Comparison of ENCODE assay signal across 19 cellular contexts in the genomic region with DNA sequence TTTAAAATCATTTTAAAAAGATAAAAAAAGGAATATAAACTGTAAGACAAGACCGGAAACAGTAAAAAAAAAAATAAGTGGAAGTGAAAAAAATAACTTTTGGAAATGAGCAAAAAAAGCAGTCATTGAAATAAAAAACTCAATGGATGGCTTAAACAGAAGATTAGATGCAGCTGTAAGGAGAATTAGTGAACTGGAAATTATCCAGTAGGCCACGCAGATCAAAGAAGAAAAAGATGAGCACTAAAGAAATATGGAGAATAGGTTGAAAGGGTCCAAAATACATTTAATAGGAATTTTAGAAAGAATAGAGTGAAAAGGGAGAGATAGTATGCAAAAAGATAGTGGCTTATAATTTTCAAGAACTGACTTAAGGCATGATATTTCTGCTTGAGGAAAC. TPM values are rescaled to one million over a fixed set of nuclear protein-coding genes. Genes with fewer than 3 reads are reported as not detected.
DNase-seq lines count a peak whose midpoint lies in the region; ATAC-seq, FAIRE-seq and TF ChIP-seq lines count a peak whose summit lies in the region.
"Had no signal": no experiment of that assay in that cellular context is flagged by ENCODE, and none has a peak within 500 bp of the region (broad histone marks: within the 10 kb centered on the region; RNA-seq: fewer than 3 reads in every experiment).

No MANE protein-coding gene starts in this region.

- H3K4me1 ChIP-seq in SK-N-SH (ENCODE audit: control insufficient read depth in 1 of 2, insufficient read depth in 2 of 2, low read depth in 1 of 2, low read length in 1 of 2): no peaks in the 10 kb centered on the region
- no peaks in the 10 kb centered on the region for H3K4me1 ChIP-seq in A549
- H3K4me1 ChIP-seq in HEK293 (ENCODE audit: control insufficient read depth, insufficient read depth, low read length): 0 out of 2 replicates have a peak, but pooled peaks cover 2% of the 10 kb centered on the region
- peaks cover 35% of the 10 kb centered on the region for H3K4me1 ChIP-seq in CD8-positive, alpha-beta memory T cell (ENCODE audit: insufficient read depth, low read length)
- H3K4me1 ChIP-seq: BE2C, HAP-1 had no signal

- H3K36me3 ChIP-seq in SK-N-SH (replicated peaks in 1 of 2; ENCODE audit: control insufficient read depth in 1 of 2, insufficient read depth in 2 of 2, low read length in 1 of 2) (no peaks in the 10 kb centered on the region), HEK293 (ENCODE audit: control insufficient read depth in 2 of 2, insufficient read depth in 1 of 2, low read length in 2 of 2) (no peaks in the 10 kb centered on the region)
- H3K36me3 ChIP-seq in CD8-positive, alpha-beta memory T cell (ENCODE audit: insufficient read depth, low read length): no peaks in the 10 kb centered on the region
- H3K36me3 ChIP-seq: BE2C, HAP-1 had no signal

- H2AFZ ChIP-seq in SK-N-SH (ENCODE audit: low read depth): no peak overlapping the region

- peak overlapping the region; percentile 80 for H3K4me3 Mint-ChIP-seq in endothelial cell (ENCODE audit: unreplicated experiment)
- H3K4me3 Mint-ChIP-seq in CD8-positive, alpha-beta memory T cell: no peak overlapping the region
- H3K4me3 Mint-ChIP-seq: CD4-positive, CD25-positive, alpha-beta regulatory T cell had no signal

- H3K36me3 Mint-ChIP-seq in endothelial cell (ENCODE audit: low read depth, unreplicated experiment): peaks cover 38% of the 10 kb centered on the region
- H3K36me3 Mint-ChIP-seq in CD8-positive, alpha-beta memory T cell: peaks cover 2 to 17% (median 10%) of the 10 kb centered on the region in 3 donors
- H3K36me3 Mint-ChIP-seq: CD4-positive, CD25-positive, alpha-beta regulatory T cell had no signal

- peaks cover 30% of the 10 kb centered on the region for H3K27me3 ChIP-seq in SK-N-SH (ENCODE audit: insufficient read depth)
- H3K27me3 ChIP-seq in CD8-positive, alpha-beta memory T cell (ENCODE audit: insufficient read depth, low read length, poor library complexity, severe bottlenecking): no peaks in the 10 kb centered on the region
- H3K27me3 ChIP-seq: BE2C had no signal

- peaks cover 4% of the 10 kb centered on the region for H3K27me3 Mint-ChIP-seq in endothelial cell (ENCODE audit: unreplicated experiment)
- H3K27me3 Mint-ChIP-seq in CD8-positive, alpha-beta memory T cell: peaks cover 0 to 1% of the 10 kb centered on the region in 2 donors
- H3K27me3 Mint-ChIP-seq: CD4-positive, CD25-positive, alpha-beta regulatory T cell had no signal

- no peaks in the 10 kb centered on the region for H3F3A ChIP-seq in SK-N-SH (replicated peaks; ENCODE audit: insufficient read depth)

- TF ChIP-seq EP300 in SK-N-SH (IDR thresholded peaks at IDR 0.05; ENCODE audit: borderline replicate concordance in 1 of 2, low read depth in 1 of 2, low read length in 1 of 2): no peak
- TF ChIP-seq EP300 in A549 (IDR thresholded peaks at IDR 0.05): no peak

- H3K4me2 ChIP-seq in SK-N-SH: no peak overlapping the region
- H3K4me2 ChIP-seq in A549: no peak overlapping the region
- H3K4me2 ChIP-seq: KMS-11 had no signal

- H3K4me3 ChIP-seq in SK-N-SH (ENCODE audit: low read depth in 2 of 2, low read length in 1 of 2): no peak overlapping the region
- H3K4me3 ChIP-seq in A549: no peak overlapping the region
- H3K4me3 ChIP-seq in HEK293 (ENCODE audit: low read depth, low read length): no peak overlapping the region
- no peak overlapping the region for H3K4me3 ChIP-seq in CD8-positive, alpha-beta memory T cell (ENCODE audit: low read length)
- H3K4me3 ChIP-seq: HAP-1 had no signal

- no peaks in the 10 kb centered on the region for H3K9me2 ChIP-seq in SK-N-SH

- DNase-seq in SK-N-SH (no peak), A549 (ENCODE audit: low read depth in 1 of 2, low spot score in 1 of 2) (no peak), endothelial cell (ENCODE audit: low spot score) (no peak), GF-D8 (lab: John Stamatoyannopoulos, UW) (no peak)
- no peak for DNase-seq in CD8-positive, alpha-beta memory T cell
- DNase-seq: 8988T; ACHN; BE2C; C1 segment of cervical spinal cord; CD4-positive, CD25-positive, alpha-beta regulatory T cell; DMS153; DND-41 had no signal

- CTCF ChIA-PET in SK-N-SH (lab: Yijun Ruan, JAX) (interaction anchor here (0.7 to 7.2 kb wide), 5 partner anchors 11 to 132 kb away, joined by 3 to 173 read pairs (median 6); no protein-coding TSS in a partner anchor), A549 (lab: Yijun Ruan, JAX) (interaction anchor here (0.6 to 20.2 kb wide), 5 partner anchors 10 to 1665 kb away, joined by 3 to 361 read pairs (median 15); no protein-coding TSS in a partner anchor), HEK293 (lab: Yijun Ruan, JAX) (interaction anchor here (0.7 to 7.3 kb wide), 2 partner anchors 83 to 124 kb away, joined by 3 to 199 read pairs; no protein-coding TSS in a partner anchor)
- CTCF ChIA-PET in CD8-positive, alpha-beta memory T cell (lab: Charles Lee): interaction anchor here (1.3 to 6.7 kb wide), 3 partner anchors 11 to 59 kb away, joined by 3 to 46 read pairs (median 24); no protein-coding TSS in a partner anchor

- peaks cover 6% of the 10 kb centered on the region for H3K4me1 Mint-ChIP-seq in endothelial cell (ENCODE audit: unreplicated experiment)
- peaks cover 25 to 38% (median 34%) of the 10 kb centered on the region in 3 donors for H3K4me1 Mint-ChIP-seq in CD8-positive, alpha-beta memory T cell

- no peak overlapping the region for H3K9ac ChIP-seq in SK-N-SH
- H3K9ac ChIP-seq: KMS-11 had no signal

- no peak overlapping the region for H3K27ac ChIP-seq in SK-N-SH (ENCODE audit: low read depth in 2 of 2, low read length in 1 of 2)
- H3K27ac ChIP-seq in A549: no peak overlapping the region
- H3K27ac ChIP-seq in HEK293 (ENCODE audit: extremely low read depth, low read depth, low read length): no peak overlapping the region
- H3K27ac ChIP-seq in CD8-positive, alpha-beta memory T cell (ENCODE audit: low read depth, low read length): no peak overlapping the region
- H3K27ac ChIP-seq: HL-60, KMS-11 had no signal

- peaks cover 8% of the 10 kb centered on the region for H3K9me3 Mint-ChIP-seq in endothelial cell (ENCODE audit: unreplicated experiment)
- peaks cover 7 to 12% (median 8%) of the 10 kb centered on the region in 5 donors for H3K9me3 Mint-ChIP-seq in CD8-positive, alpha-beta memory T cell

- H3K9me3 ChIP-seq in SK-N-SH: 0 out of 2 replicates have a peak, but pooled peaks cover 11% of the 10 kb centered on the region
- H3K9me3 ChIP-seq in A549: peaks cover 15% of the 10 kb centered on the region; the same call in 2 of the 3 replicates
- no peaks in the 10 kb centered on the region; the same call in 1 of the 2 replicates for H3K9me3 ChIP-seq in HEK293 (ENCODE audit: control insufficient read depth, insufficient read depth, low read depth, low read length)
- no peaks in the 10 kb centered on the region for H3K9me3 ChIP-seq in CD8-positive, alpha-beta memory T cell (ENCODE audit: low read length)
- H3K9me3 ChIP-seq: BE2C, HAP-1 had no signal

- H4K20me1 ChIP-seq in SK-N-SH (ENCODE audit: insufficient read depth): no peaks in the 10 kb centered on the region

- TF ChIP-seq RAD21 in SK-N-SH (IDR thresholded peaks at IDR 0.05; ENCODE audit: low read length) (no peak), A549 (conservative IDR thresholded peaks at IDR 0.05 in 1 of 2, IDR thresholded peaks at IDR 0.05 in 1 of 2) (no peak)

- no peaks in the 10 kb centered on the region for H3K79me2 ChIP-seq in SK-N-SH (ENCODE audit: insufficient read depth)

- POLR2A ChIA-PET in SK-N-SH (lab: Yijun Ruan, JAX): no interaction called here
- POLR2A ChIA-PET in A549 (lab: Yijun Ruan, JAX): no interaction called here
- POLR2A ChIA-PET in HEK293 (lab: Yijun Ruan, JAX): no interaction called here
- POLR2A ChIA-PET in CD8-positive, alpha-beta memory T cell (lab: Charles Lee): no interaction called here

- TF ChIP-seq CTCF in SK-N-SH (IDR thresholded peaks at IDR 0.05) (no peak), A549 (IDR thresholded peaks at IDR 0.05) (no peak), HEK293 (tag by site-specific recombination; IDR thresholded peaks at IDR 0.05) (no peak), endothelial cell (IDR thresholded peaks at IDR 0.05; ENCODE audit: unreplicated experiment) (no peak)

- 47% methylated on average over 2 of the region's 2 CpGs for WGBS in SK-N-SH (ENCODE audit: low lambda C conversion rate)
- WGBS in A549 (ENCODE audit: missing lambda C conversion rate): 23% methylated on average over 2 of the region's 2 CpGs

- H3K27ac Mint-ChIP-seq in endothelial cell (ENCODE audit: unreplicated experiment): no peak overlapping the region
- no peak overlapping the region for H3K27ac Mint-ChIP-seq in CD8-positive, alpha-beta memory T cell

- ATAC-seq in SK-N-SH treated with all-trans-retinoic acid at 6 μM for 48 hours (no peak), A549 (no peak), HG03039 (IDR thresholded peaks at IDR 0.05; ENCODE audit: unreplicated experiment) (no peak)

- TF ChIP-seq POLR2A in A549 (IDR thresholded peaks at IDR 0.05; ENCODE audit: low read length): no peak

- peak; percentile 54 for FAIRE-seq in A549 (lab: Jason Lieb, UNC)
- FAIRE-seq: G401.6 had no signal

TF ChIP-seq in SK-N-SH, 30 proteins besides CTCF, POLR2A, EP300 and RAD21 (continues in another document):
- TF ChIP-seq SMC3 (IDR thresholded peaks at IDR 0.05; ENCODE audit: low read depth, low read length) (no peak), FOXM1 (IDR thresholded peaks at IDR 0.05; ENCODE audit: low read depth) (no peak), FOSL2 (IDR thresholded peaks at IDR 0.05; ENCODE audit: borderline replicate concordance, low read depth) (no peak)

TF ChIP-seq in A549, 52 proteins besides CTCF, POLR2A, EP300 and RAD21 (continues in another document):
- TF ChIP-seq ZSCAN20 (CRISPR knock-in tag; IDR thresholded peaks at IDR 0.05) (no peak), SREBF2 (IDR thresholded peaks at IDR 0.05) (no peak), ZFP36 (IDR thresholded peaks at IDR 0.05; ENCODE audit: borderline replicate concordance, partially characterized antibody) (no peak), CHD4 (IDR thresholded peaks at IDR 0.05; ENCODE audit: borderline replicate concordance) (no peak)

RNA-seq across cellular contexts. Expression of a gene that starts 47.0 kb away (rescaled TPM):
- 1.6 and 3.2 TPM in 2 replicates for polyA plus RNA-seq in SK-N-SH (2012; rRNA removed)
- 1.0 and 1.4 TPM in 2 replicates for polyA plus RNA-seq in SK-N-SH (2012; cell fraction: cytosol; rRNA removed)
- 5.7 and 6.5 TPM in 2 replicates for polyA plus RNA-seq in SK-N-SH (2012; cell fraction: nucleus; rRNA removed)
- polyA plus RNA-seq in A549 (2011; rRNA removed): 2.8 TPM in 2 replicates
- polyA plus RNA-seq in A549 (2012; cell fraction: cytosol; rRNA removed): 3.7 and 3.8 TPM in 2 replicates
- 5.1 and 5.8 TPM in 2 replicates for polyA plus RNA-seq in A549 (2012; cell fraction: nucleus; rRNA removed)
- 2.1 TPM in 3 replicates for polyA plus RNA-seq in A549 (2017; fragmentation: RNase III; extraction: RNeasy Plus Mini Kit Qiagen cat#74134 plus additional on column Dnase treatment)
- polyA minus RNA-seq in A549 (2011; rRNA and poly(A)+ RNA removed): 2.5 and 6.3 TPM in 2 replicates
- total RNA-seq in endothelial cell (ENCODE audit: unreplicated experiment): 7.3 TPM
- total RNA-seq in CD8-positive, alpha-beta memory T cell: 1 to 10 TPM; 4.4 to 5.8 TPM
- 2.6 TPM for polyA plus RNA-seq in CD8-positive, alpha-beta memory T cell
